In genomic region chr9:38044706-38045105, GRCh38 we compare ENCODE assay signal across 1 cellular context.
TF ChIP-seq lines count a peak whose summit lies in the region.

No MANE protein-coding gene starts in this region.

TF ChIP-seq in HepG2, 621 proteins besides CTCF, POLR2A, EP300 and RAD21 (continued from another document):
- no peak for TF ChIP-seq ZNF275 (CRISPR knock-in tag; IDR thresholded peaks at IDR 0.05; ENCODE audit: borderline replicate concordance)
- no peak for TF ChIP-seq HOXA3 (CRISPR knock-in tag; IDR thresholded peaks at IDR 0.05)
- no peak for TF ChIP-seq ZNF224 (CRISPR knock-in tag; IDR thresholded peaks at IDR 0.05)
- TF ChIP-seq SMARCE1 (IDR thresholded peaks at IDR 0.05; ENCODE audit: borderline replicate concordance), result no peak
- no peak for TF ChIP-seq ZNF256 (CRISPR knock-in tag; conservative IDR thresholded peaks at IDR 0.05)
- TF ChIP-seq FOXA1 (IDR thresholded peaks at IDR 0.05), result no peak
- TF ChIP-seq FOXA1 (CRISPR knock-in tag; IDR thresholded peaks at IDR 0.05), result peak; percentile 63
- peak; percentile 18; the same call in 1 of the 2 replicates for TF ChIP-seq SAP130 (CRISPR knock-in tag; IDR thresholded peaks at IDR 0.05; ENCODE audit: low read depth)
- TF ChIP-seq NAIF1 (CRISPR knock-in tag; IDR thresholded peaks at IDR 0.05; ENCODE audit: borderline replicate concordance), result no peak
- TF ChIP-seq, protein P1, sequence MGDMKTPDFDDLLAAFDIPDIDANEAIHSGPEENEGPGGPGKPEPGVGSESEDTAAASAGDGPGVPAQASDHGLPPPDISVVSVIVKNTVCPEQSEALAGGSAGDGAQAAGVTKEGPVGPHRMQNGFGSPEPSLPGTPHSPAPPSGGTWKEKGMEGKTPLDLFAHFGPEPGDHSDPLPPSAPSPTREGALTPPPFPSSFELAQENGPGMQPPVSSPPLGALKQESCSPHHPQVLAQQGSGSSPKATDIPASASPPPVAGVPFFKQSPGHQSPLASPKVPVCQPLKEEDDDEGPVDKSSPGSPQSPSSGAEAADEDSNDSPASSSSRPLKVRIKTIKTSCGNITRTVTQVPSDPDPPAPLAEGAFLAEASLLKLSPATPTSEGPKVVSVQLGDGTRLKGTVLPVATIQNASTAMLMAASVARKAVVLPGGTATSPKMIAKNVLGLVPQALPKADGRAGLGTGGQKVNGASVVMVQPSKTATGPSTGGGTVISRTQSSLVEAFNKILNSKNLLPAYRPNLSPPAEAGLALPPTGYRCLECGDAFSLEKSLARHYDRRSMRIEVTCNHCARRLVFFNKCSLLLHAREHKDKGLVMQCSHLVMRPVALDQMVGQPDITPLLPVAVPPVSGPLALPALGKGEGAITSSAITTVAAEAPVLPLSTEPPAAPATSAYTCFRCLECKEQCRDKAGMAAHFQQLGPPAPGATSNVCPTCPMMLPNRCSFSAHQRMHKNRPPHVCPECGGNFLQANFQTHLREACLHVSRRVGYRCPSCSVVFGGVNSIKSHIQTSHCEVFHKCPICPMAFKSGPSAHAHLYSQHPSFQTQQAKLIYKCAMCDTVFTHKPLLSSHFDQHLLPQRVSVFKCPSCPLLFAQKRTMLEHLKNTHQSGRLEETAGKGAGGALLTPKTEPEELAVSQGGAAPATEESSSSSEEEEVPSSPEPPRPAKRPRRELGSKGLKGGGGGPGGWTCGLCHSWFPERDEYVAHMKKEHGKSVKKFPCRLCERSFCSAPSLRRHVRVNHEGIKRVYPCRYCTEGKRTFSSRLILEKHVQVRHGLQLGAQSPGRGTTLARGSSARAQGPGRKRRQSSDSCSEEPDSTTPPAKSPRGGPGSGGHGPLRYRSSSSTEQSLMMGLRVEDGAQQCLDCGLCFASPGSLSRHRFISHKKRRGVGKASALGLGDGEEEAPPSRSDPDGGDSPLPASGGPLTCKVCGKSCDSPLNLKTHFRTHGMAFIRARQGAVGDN (CRISPR knock-in tag; IDR thresholded peaks at IDR 0.05), result peak; percentile 72
- TF ChIP-seq AHR (CRISPR knock-in tag; IDR thresholded peaks at IDR 0.05), result no peak
- no peak for TF ChIP-seq POGK (CRISPR knock-in tag; conservative IDR thresholded peaks at IDR 0.05)
- TF ChIP-seq RFXANK (CRISPR knock-in tag; IDR thresholded peaks at IDR 0.05), result no peak
- TF ChIP-seq ZNF558 (CRISPR knock-in tag; IDR thresholded peaks at IDR 0.05; ENCODE audit: borderline replicate concordance), result no peak
- no peak for TF ChIP-seq PREB (CRISPR knock-in tag; IDR thresholded peaks at IDR 0.05)
- no peak for TF ChIP-seq ZNF251 (CRISPR knock-in tag; IDR thresholded peaks at IDR 0.05)
- TF ChIP-seq ZSCAN5A (CRISPR knock-in tag; IDR thresholded peaks at IDR 0.05; ENCODE audit: borderline replicate concordance), result no peak
- TF ChIP-seq ZNF773 (CRISPR knock-in tag; IDR thresholded peaks at IDR 0.05; ENCODE audit: borderline replicate concordance), result no peak
- no peak for TF ChIP-seq SOX6 (IDR thresholded peaks at IDR 0.05)
- no peak for TF ChIP-seq SOX6 (CRISPR knock-in tag; IDR thresholded peaks at IDR 0.05)
- TF ChIP-seq KAT8 (CRISPR knock-in tag; IDR thresholded peaks at IDR 0.05), result no peak
- TF ChIP-seq, protein P2, sequence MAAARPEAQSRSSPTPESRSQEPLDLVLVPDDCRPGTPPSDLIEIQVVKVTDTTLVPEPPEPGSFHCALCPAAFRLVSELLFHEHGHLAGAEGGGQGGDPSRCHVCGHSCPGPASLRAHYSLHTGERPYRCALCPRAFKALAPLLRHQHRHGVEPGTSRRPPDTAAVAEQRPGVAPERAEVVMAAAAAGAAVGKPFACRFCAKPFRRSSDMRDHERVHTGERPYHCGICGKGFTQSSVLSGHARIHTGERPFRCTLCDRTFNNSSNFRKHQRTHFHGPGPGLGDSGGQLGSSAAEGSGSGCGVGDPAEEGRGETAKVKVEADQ (CRISPR knock-in tag; IDR thresholded peaks at IDR 0.05; ENCODE audit: borderline replicate concordance), result no peak
- TF ChIP-seq MXD3 (CRISPR knock-in tag; IDR thresholded peaks at IDR 0.05), result no peak
- TF ChIP-seq ZFP82 (CRISPR knock-in tag; IDR thresholded peaks at IDR 0.05; ENCODE audit: borderline replicate concordance), result no peak
- TF ChIP-seq, protein P3, sequence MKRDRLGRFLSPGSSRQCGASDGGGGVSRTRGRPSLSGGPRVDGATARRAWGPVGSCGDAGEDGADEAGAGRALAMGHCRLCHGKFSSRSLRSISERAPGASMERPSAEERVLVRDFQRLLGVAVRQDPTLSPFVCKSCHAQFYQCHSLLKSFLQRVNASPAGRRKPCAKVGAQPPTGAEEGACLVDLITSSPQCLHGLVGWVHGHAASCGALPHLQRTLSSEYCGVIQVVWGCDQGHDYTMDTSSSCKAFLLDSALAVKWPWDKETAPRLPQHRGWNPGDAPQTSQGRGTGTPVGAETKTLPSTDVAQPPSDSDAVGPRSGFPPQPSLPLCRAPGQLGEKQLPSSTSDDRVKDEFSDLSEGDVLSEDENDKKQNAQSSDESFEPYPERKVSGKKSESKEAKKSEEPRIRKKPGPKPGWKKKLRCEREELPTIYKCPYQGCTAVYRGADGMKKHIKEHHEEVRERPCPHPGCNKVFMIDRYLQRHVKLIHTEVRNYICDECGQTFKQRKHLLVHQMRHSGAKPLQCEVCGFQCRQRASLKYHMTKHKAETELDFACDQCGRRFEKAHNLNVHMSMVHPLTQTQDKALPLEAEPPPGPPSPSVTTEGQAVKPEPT (CRISPR knock-in tag; IDR thresholded peaks at IDR 0.05; ENCODE audit: low read depth), result no peak
- no peak for TF ChIP-seq ISL2 (CRISPR knock-in tag; IDR thresholded peaks at IDR 0.05)
- TF ChIP-seq ZNF124 (CRISPR knock-in tag; IDR thresholded peaks at IDR 0.05), result no peak
- no peak for TF ChIP-seq ZBTB25 (CRISPR knock-in tag; IDR thresholded peaks at IDR 0.05)
- TF ChIP-seq, protein P4, sequence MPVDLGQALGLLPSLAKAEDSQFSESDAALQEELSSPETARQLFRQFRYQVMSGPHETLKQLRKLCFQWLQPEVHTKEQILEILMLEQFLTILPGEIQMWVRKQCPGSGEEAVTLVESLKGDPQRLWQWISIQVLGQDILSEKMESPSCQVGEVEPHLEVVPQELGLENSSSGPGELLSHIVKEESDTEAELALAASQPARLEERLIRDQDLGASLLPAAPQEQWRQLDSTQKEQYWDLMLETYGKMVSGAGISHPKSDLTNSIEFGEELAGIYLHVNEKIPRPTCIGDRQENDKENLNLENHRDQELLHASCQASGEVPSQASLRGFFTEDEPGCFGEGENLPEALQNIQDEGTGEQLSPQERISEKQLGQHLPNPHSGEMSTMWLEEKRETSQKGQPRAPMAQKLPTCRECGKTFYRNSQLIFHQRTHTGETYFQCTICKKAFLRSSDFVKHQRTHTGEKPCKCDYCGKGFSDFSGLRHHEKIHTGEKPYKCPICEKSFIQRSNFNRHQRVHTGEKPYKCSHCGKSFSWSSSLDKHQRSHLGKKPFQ (CRISPR knock-in tag; IDR thresholded peaks at IDR 0.05; ENCODE audit: insufficient replicate concordance), result peak; percentile 57
- no peak for TF ChIP-seq ZNF766 (CRISPR knock-in tag; IDR thresholded peaks at IDR 0.05; ENCODE audit: borderline replicate concordance)
- TF ChIP-seq, protein P5, sequence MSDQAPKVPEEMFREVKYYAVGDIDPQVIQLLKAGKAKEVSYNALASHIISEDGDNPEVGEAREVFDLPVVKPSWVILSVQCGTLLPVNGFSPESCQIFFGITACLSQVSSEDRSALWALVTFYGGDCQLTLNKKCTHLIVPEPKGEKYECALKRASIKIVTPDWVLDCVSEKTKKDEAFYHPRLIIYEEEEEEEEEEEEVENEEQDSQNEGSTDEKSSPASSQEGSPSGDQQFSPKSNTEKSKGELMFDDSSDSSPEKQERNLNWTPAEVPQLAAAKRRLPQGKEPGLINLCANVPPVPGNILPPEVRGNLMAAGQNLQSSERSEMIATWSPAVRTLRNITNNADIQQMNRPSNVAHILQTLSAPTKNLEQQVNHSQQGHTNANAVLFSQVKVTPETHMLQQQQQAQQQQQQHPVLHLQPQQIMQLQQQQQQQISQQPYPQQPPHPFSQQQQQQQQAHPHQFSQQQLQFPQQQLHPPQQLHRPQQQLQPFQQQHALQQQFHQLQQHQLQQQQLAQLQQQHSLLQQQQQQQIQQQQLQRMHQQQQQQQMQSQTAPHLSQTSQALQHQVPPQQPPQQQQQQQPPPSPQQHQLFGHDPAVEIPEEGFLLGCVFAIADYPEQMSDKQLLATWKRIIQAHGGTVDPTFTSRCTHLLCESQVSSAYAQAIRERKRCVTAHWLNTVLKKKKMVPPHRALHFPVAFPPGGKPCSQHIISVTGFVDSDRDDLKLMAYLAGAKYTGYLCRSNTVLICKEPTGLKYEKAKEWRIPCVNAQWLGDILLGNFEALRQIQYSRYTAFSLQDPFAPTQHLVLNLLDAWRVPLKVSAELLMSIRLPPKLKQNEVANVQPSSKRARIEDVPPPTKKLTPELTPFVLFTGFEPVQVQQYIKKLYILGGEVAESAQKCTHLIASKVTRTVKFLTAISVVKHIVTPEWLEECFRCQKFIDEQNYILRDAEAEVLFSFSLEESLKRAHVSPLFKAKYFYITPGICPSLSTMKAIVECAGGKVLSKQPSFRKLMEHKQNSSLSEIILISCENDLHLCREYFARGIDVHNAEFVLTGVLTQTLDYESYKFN (CRISPR knock-in tag; conservative IDR thresholded peaks at IDR 0.05), result no peak
- peak; percentile 32; the same call in 1 of the 2 replicates for TF ChIP-seq ZNF292 (CRISPR knock-in tag; IDR thresholded peaks at IDR 0.05; ENCODE audit: borderline replicate concordance, low read depth)
- no peak for TF ChIP-seq ATF7-NPFF (CRISPR knock-in tag; IDR thresholded peaks at IDR 0.05; ENCODE audit: low read depth)
- no peak for TF ChIP-seq ZNF121 (CRISPR knock-in tag; IDR thresholded peaks at IDR 0.05)
- TF ChIP-seq ZNF557 (CRISPR knock-in tag; IDR thresholded peaks at IDR 0.05), result no peak
- TF ChIP-seq PRPF4 (IDR thresholded peaks at IDR 0.05; ENCODE audit: low read depth, low read length, poor library complexity, severe bottlenecking), result no peak
- TF ChIP-seq ZNF879 (CRISPR knock-in tag; IDR thresholded peaks at IDR 0.05), result no peak
- no peak for TF ChIP-seq ZNF230 (CRISPR knock-in tag; IDR thresholded peaks at IDR 0.05)
